In genomic region chr10:86969421-86970041, GRCh38 we compare ENCODE assay signal across 9 cellular contexts. TPM values are rescaled to one million over a fixed set of nuclear protein-coding genes. Genes with fewer than 3 reads are reported as not detected.
DNase-seq lines count a peak whose midpoint lies in the region; ATAC-seq and TF ChIP-seq lines count a peak whose summit lies in the region.
"Had no signal": no experiment of that assay in that cellular context is flagged by ENCODE, and none has a peak within 500 bp of the region (broad histone marks: within the 10 kb centered on the region; RNA-seq: fewer than 3 reads in every experiment).

No MANE protein-coding gene starts in this region.

- no peak for DNase-seq in CD4-positive, CD25-positive, alpha-beta regulatory T cell
- DNase-seq in fibroblast of gingiva (ENCODE audit: low read depth) (peak; percentile 43), omental fat pad (ENCODE audit: low spot score) (no peak), NCI-H1092 (lab: John Stamatoyannopoulos, UW) (no peak), progenitor cell of endocrine pancreas (ENCODE audit: low spot score, unreplicated experiment) (no peak), mucosa of gallbladder (ENCODE audit: low spot score) (no peak)
- DNase-seq: NCI-H1105 had no signal

- peaks cover 4% of the 10 kb centered on the region for H3K27me3 Mint-ChIP-seq in CD4-positive, CD25-positive, alpha-beta regulatory T cell
- H3K27me3 Mint-ChIP-seq in progenitor cell of endocrine pancreas = peaks cover 33% of the 10 kb centered on the region

- ATAC-seq in CD4-positive, CD25-positive, alpha-beta regulatory T cell (ENCODE audit: low read depth in 2 of 2) = no peak
- ATAC-seq in omental fat pad (ENCODE audit: low FRiP score) (peak; percentile 19), HG03175 (IDR thresholded peaks at IDR 0.05; ENCODE audit: unreplicated experiment) (no peak)

- H3K4me1 ChIP-seq in CD4-positive, CD25-positive, alpha-beta regulatory T cell (ENCODE audit: control insufficient read depth, insufficient read depth, low read length, poor library complexity, severe bottlenecking) = peaks cover 58% of the 10 kb centered on the region
- H3K4me1 ChIP-seq in OCI-LY1 (ENCODE audit: insufficient read depth, low read length, severe bottlenecking) = peaks cover 26% of the 10 kb centered on the region

- no peak overlapping the region for H3K4me3 ChIP-seq in CD4-positive, CD25-positive, alpha-beta regulatory T cell (ENCODE audit: low read depth, low read length)
- peak overlapping the region; percentile 75 for H3K4me3 ChIP-seq in OCI-LY1 (ENCODE audit: low read depth, low read length, poor library complexity, severe bottlenecking)

- peak overlapping the region; percentile 72 to 81 (median 72) for H3K4me3 Mint-ChIP-seq in CD4-positive, CD25-positive, alpha-beta regulatory T cell
- H3K4me3 Mint-ChIP-seq in progenitor cell of endocrine pancreas (ENCODE audit: low read depth) = no peak overlapping the region

- H3K4me1 Mint-ChIP-seq in CD4-positive, CD25-positive, alpha-beta regulatory T cell = peaks cover 0 to 58% (median 15%) of the 10 kb centered on the region in 4 donors
- H3K4me1 Mint-ChIP-seq in progenitor cell of endocrine pancreas (ENCODE audit: low read depth) = peaks cover 27% of the 10 kb centered on the region

- H3K9me3 ChIP-seq in CD4-positive, CD25-positive, alpha-beta regulatory T cell (ENCODE audit: control insufficient read depth in 2 of 2, low read length in 2 of 2) = no peaks in the 10 kb centered on the region
- H3K9me3 ChIP-seq in OCI-LY1 (ENCODE audit: low read length) = no peaks in the 10 kb centered on the region

- no peak for TF ChIP-seq CTCF in OCI-LY1 (IDR thresholded peaks at IDR 0.05; ENCODE audit: low read length)
- no peak for TF ChIP-seq CTCF in omental fat pad (IDR thresholded peaks at IDR 0.05)
- no peak for TF ChIP-seq CTCF in progenitor cell of endocrine pancreas (IDR thresholded peaks at IDR 0.05; ENCODE audit: unreplicated experiment)

- H3K27ac ChIP-seq in CD4-positive, CD25-positive, alpha-beta regulatory T cell (ENCODE audit: insufficient read depth, low read length, poor library complexity, severe bottlenecking) = no peak overlapping the region
- no peak overlapping the region for H3K27ac ChIP-seq in OCI-LY1 (ENCODE audit: low read depth, low read length, poor library complexity, severe bottlenecking)

- no peaks in the 10 kb centered on the region for H3K36me3 ChIP-seq in CD4-positive, CD25-positive, alpha-beta regulatory T cell (ENCODE audit: control insufficient read depth, insufficient read depth, low read length)
- H3K36me3 ChIP-seq in OCI-LY1 (ENCODE audit: insufficient read depth, low read length) = no peaks in the 10 kb centered on the region

- H3K79me2 ChIP-seq in OCI-LY1 (ENCODE audit: insufficient read depth, low read length) = no peaks in the 10 kb centered on the region

- no peaks in the 10 kb centered on the region for H3F3A ChIP-seq in OCI-LY1 (ENCODE audit: insufficient read depth, low read length)

- H3K36me3 Mint-ChIP-seq in CD4-positive, CD25-positive, alpha-beta regulatory T cell = no peaks in the 10 kb centered on the region
- no peaks in the 10 kb centered on the region for H3K36me3 Mint-ChIP-seq in progenitor cell of endocrine pancreas (ENCODE audit: insufficient read depth)

- no peak overlapping the region for H3K9ac ChIP-seq in OCI-LY1 (ENCODE audit: low read length)

- no peaks in the 10 kb centered on the region for H4K20me1 ChIP-seq in OCI-LY1 (ENCODE audit: insufficient read depth, low read length)

- no peak overlapping the region for H3K4me2 ChIP-seq in OCI-LY1 (ENCODE audit: low read length)

- H3K27me3 ChIP-seq in CD4-positive, CD25-positive, alpha-beta regulatory T cell (ENCODE audit: control insufficient read depth, insufficient read depth, low read length) = no peaks in the 10 kb centered on the region
- no peaks in the 10 kb centered on the region for H3K27me3 ChIP-seq in OCI-LY1 (ENCODE audit: insufficient read depth, low read length)

- no peak overlapping the region for H2AFZ ChIP-seq in OCI-LY1 (ENCODE audit: low read length)

- peak overlapping the region in 2 of 3 donors; percentile 42 to 66 for H3K27ac Mint-ChIP-seq in CD4-positive, CD25-positive, alpha-beta regulatory T cell
- no peak overlapping the region for H3K27ac Mint-ChIP-seq in progenitor cell of endocrine pancreas

- no peaks in the 10 kb centered on the region for H3K9me3 Mint-ChIP-seq in CD4-positive, CD25-positive, alpha-beta regulatory T cell
- no peaks in the 10 kb centered on the region for H3K9me3 Mint-ChIP-seq in progenitor cell of endocrine pancreas (ENCODE audit: low read depth)

- no peaks in the 10 kb centered on the region for H3K9me2 ChIP-seq in OCI-LY1 (ENCODE audit: low read depth, low read length)

RNA-seq across cellular contexts. Expression of gene ADIRF, which starts 1.2 kb away (rescaled TPM):
- total RNA-seq in CD4-positive, CD25-positive, alpha-beta regulatory T cell = not detected
- polyA plus RNA-seq in CD4-positive, CD25-positive, alpha-beta regulatory T cell = under 1 TPM in 2 of 4 donors, not detected in 2; 0.42 to 0.65 TPM
- total RNA-seq in omental fat pad = 100 to 1,000 TPM; 504 to 829 (median 668) TPM
- not detected in 2 replicates for total RNA-seq in progenitor cell of endocrine pancreas
- 25.4 TPM for total RNA-seq in mucosa of gallbladder

RNA-seq across cellular contexts. Expression of gene SNCG, which starts 11.1 kb away (rescaled TPM):
- not detected for total RNA-seq in CD4-positive, CD25-positive, alpha-beta regulatory T cell
- not detected for polyA plus RNA-seq in CD4-positive, CD25-positive, alpha-beta regulatory T cell
- total RNA-seq in omental fat pad (100 to 1,000 TPM in 3 of 4 donors, 10 to 100 TPM in 1; 70.9 to 252 (median 180) TPM), progenitor cell of endocrine pancreas (14.6 and 17.5 TPM in 2 replicates), mucosa of gallbladder (15.8 TPM)

RNA-seq across cellular contexts. Expression of gene MMRN2, which starts 12.1 kb away (rescaled TPM):
- total RNA-seq in CD4-positive, CD25-positive, alpha-beta regulatory T cell = 0.17 TPM
- 1 to 10 TPM in 1 of 4 donors, under 1 TPM in 2, not detected in 1; 0.31 to 1.2 (median 0.36) TPM for polyA plus RNA-seq in CD4-positive, CD25-positive, alpha-beta regulatory T cell
- total RNA-seq in omental fat pad (100 to 1,000 TPM in 1 of 4 donors, 10 to 100 TPM in 3; 29.3 to 148 (median 78.2) TPM), progenitor cell of endocrine pancreas (1.5 and 1.6 TPM in 2 replicates), mucosa of gallbladder (17.4 TPM)

RNA-seq across cellular contexts. Expression of gene FAM25A, which starts 50.6 kb away (rescaled TPM):
- total RNA-seq in CD4-positive, CD25-positive, alpha-beta regulatory T cell = not detected
- not detected for polyA plus RNA-seq in CD4-positive, CD25-positive, alpha-beta regulatory T cell
- not detected for total RNA-seq in omental fat pad
- not detected in 2 replicates for total RNA-seq in progenitor cell of endocrine pancreas
- total RNA-seq in mucosa of gallbladder = not detected

Comparison
In these comparisons a context has a peak if more than half of its experiments do, and no peak if none do; other contexts are left out.
1. RNA of gene ADIRF, which starts 1.2 kb away (total RNA-seq): 504 to 829 TPM in omental fat pad and 25.4 TPM in mucosa of gallbladder (single experiment); not detected in CD4-positive, CD25-positive, alpha-beta regulatory T cell (single experiment) and not detected in progenitor cell of endocrine pancreas; every median in the first group is over 10 times any median in the second.
2. RNA of gene SNCG, which starts 11.1 kb away (total RNA-seq): 70.9 to 252 TPM in omental fat pad, 15.8 TPM in mucosa of gallbladder (single experiment) and 14.6 to 17.5 TPM in progenitor cell of endocrine pancreas; not detected in CD4-positive, CD25-positive, alpha-beta regulatory T cell (single experiment); every median in the first group is over 10 times any median in the second.